20 cellular contexts compared by ENCODE assay signal in genomic region chr17:66241839-66242238, GRCh38. TPM values are rescaled to one million over a fixed set of nuclear protein-coding genes. Genes with fewer than 3 reads are reported as not detected.
A peak's percentile ranks its signal among the peaks of the same experiment; 100 is the strongest.
DNase-seq lines count a peak whose midpoint lies in the region; ATAC-seq, FAIRE-seq and TF ChIP-seq lines count a peak whose summit lies in the region.
"Had no signal": no experiment of that assay in that cellular context is flagged by ENCODE, and none has a peak within 500 bp of the region (broad histone marks: within the 10 kb centered on the region; RNA-seq: fewer than 3 reads in every experiment).

No MANE protein-coding gene starts in this region.

- in situ Hi-C loops in IMR-90 (cut with MboI; ENCODE audit: low sequenced_read_pairs) = no loop called here

- no peak overlapping the region; a peak in 1 of 4 replicates for H4K8ac ChIP-seq in IMR-90 (ENCODE audit: low read depth in 2 of 2, low read length in 2 of 2)

- TF ChIP-seq CTCF in IMR-90 (conservative IDR thresholded peaks at IDR 0.05; ENCODE audit: low read depth, low read length) (no peak), endothelial cell of umbilical vein (IDR thresholded peaks at IDR 0.05; ENCODE audit: extremely low read depth in 1 of 2, insufficient read depth in 1 of 2, low read depth in 1 of 2, low read length in 2 of 2) (no peak), parathyroid adenoma (IDR thresholded peaks at IDR 0.05) (no peak)

- POLR2A ChIA-PET in IMR-90 (lab: Charles Lee; ENCODE audit: unreplicated experiment) (no interaction called here), endothelial cell of umbilical vein (lab: Charles Lee) (interaction anchor here (0.6 kb wide), 1 partner anchor 374 kb away, joined by 3 read pairs; no protein-coding TSS in a partner anchor)

- ATAC-seq in IMR-90 (ENCODE audit: low read depth) (no peak), T-helper 17 cell (no peak)

- peak overlapping the region; percentile 80 for H2AK5ac ChIP-seq in IMR-90 (ENCODE audit: low read depth, low read length)

- H2BK20ac ChIP-seq in IMR-90 (ENCODE audit: low read depth, low read length) = peak overlapping the region; percentile 21; the same call in 1 of the 2 replicates

- H3K79me1 ChIP-seq in IMR-90 (ENCODE audit: low read depth in 1 of 2, low read length in 2 of 2) = no peaks in the 10 kb centered on the region

- no peak overlapping the region for H2AFZ ChIP-seq in IMR-90 (replicated peaks; ENCODE audit: low read length, poor library complexity)
- peak overlapping the region; percentile 85 for H2AFZ ChIP-seq in endothelial cell of umbilical vein (ENCODE audit: low read depth, low read length)
- H2AFZ ChIP-seq in parathyroid adenoma = peak overlapping the region; percentile 55

- H2AK9ac ChIP-seq in IMR-90 (replicated peaks; ENCODE audit: low read depth, low read length, poor library complexity) = no peak overlapping the region

- H3K4me1 Mint-ChIP-seq in T-helper 17 cell = peaks cover 10% of the 10 kb centered on the region

- H3K23ac ChIP-seq in IMR-90 (ENCODE audit: low read depth, low read length) = no peak overlapping the region

- H3K4me2 ChIP-seq in IMR-90 (ENCODE audit: low read depth, low read length) (no peak overlapping the region), endothelial cell of umbilical vein (ENCODE audit: insufficient read depth, low read length) (no peak overlapping the region), parathyroid adenoma (ENCODE audit: low read length) (no peak overlapping the region)

- H3K27ac ChIP-seq in IMR-90 (ENCODE audit: insufficient read depth, low read length) = no peak overlapping the region
- no peak overlapping the region for H3K27ac ChIP-seq in endothelial cell of umbilical vein (ENCODE audit: insufficient read depth, low read depth, low read length)
- H3K27ac ChIP-seq in parathyroid adenoma = no peak overlapping the region

- H2BK15ac ChIP-seq in IMR-90 (ENCODE audit: low read depth, low read length) = peak overlapping the region; percentile 42; the same call in 1 of the 3 replicates

- H3K9me3 ChIP-seq in IMR-90 (ENCODE audit: control insufficient read depth, insufficient read depth, low read length) = no peaks in the 10 kb centered on the region
- H3K9me3 ChIP-seq in T-helper 17 cell (ENCODE audit: control insufficient read depth, low read length, poor library complexity, severe bottlenecking) = no peaks in the 10 kb centered on the region
- H3K9me3 ChIP-seq in endothelial cell of umbilical vein (replicated peaks; ENCODE audit: control insufficient read depth, insufficient read depth, low read length) = no peaks in the 10 kb centered on the region
- no peaks in the 10 kb centered on the region for H3K9me3 ChIP-seq in parathyroid adenoma (ENCODE audit: control insufficient read depth, low read length)

- H3K27me3 ChIP-seq in IMR-90 (ENCODE audit: control insufficient read depth, insufficient read depth, low read length) (no peaks in the 10 kb centered on the region), endothelial cell of umbilical vein (ENCODE audit: control insufficient read depth in 2 of 2, insufficient read depth in 2 of 2, low read length in 2 of 2) (no peaks in the 10 kb centered on the region), parathyroid adenoma (ENCODE audit: control insufficient read depth, insufficient read depth, low read length) (no peaks in the 10 kb centered on the region)

- H3K36me3 ChIP-seq in IMR-90 (ENCODE audit: control insufficient read depth, insufficient read depth, low read length) = no peaks in the 10 kb centered on the region
- H3K36me3 ChIP-seq in endothelial cell of umbilical vein (ENCODE audit: control insufficient read depth in 2 of 2, extremely low read depth in 1 of 2, insufficient read depth in 2 of 2, low read length in 2 of 2) = no peaks in the 10 kb centered on the region
- no peaks in the 10 kb centered on the region for H3K36me3 ChIP-seq in parathyroid adenoma (ENCODE audit: control insufficient read depth, insufficient read depth, low read length)

- peak overlapping the region; percentile 34 for H3K27ac Mint-ChIP-seq in T-helper 17 cell

- H3K4me1 ChIP-seq in IMR-90 (ENCODE audit: control insufficient read depth, insufficient read depth, low read length) = no peaks in the 10 kb centered on the region
- peaks cover 19% of the 10 kb centered on the region for H3K4me1 ChIP-seq in endothelial cell of umbilical vein (ENCODE audit: control insufficient read depth, extremely low read depth, insufficient read depth, low read length)
- H3K4me1 ChIP-seq in parathyroid adenoma = peaks cover 2% of the 10 kb centered on the region

- no peak for FAIRE-seq in endothelial cell of umbilical vein (lab: Jason Lieb, UNC)
- FAIRE-seq: G401.6, GM12892 had no signal

- DNase-seq in IMR-90 (no peak), T-helper 17 cell (no peak), endothelial cell of umbilical vein (ENCODE audit: low read depth, low spot score) (no peak), DMS79 (lab: John Stamatoyannopoulos, UW) (no peak), NOMO-1 treated with DMSO at 0.1 percent for 48 hours (lab: John Stamatoyannopoulos, UW; ENCODE audit: unreplicated experiment) (no peak), amniotic stem cell (lab: John Stamatoyannopoulos, UW) (no peak)
- DNase-seq: C1 segment of cervical spinal cord; Calu3; CD4-positive, alpha-beta memory T cell; COR-L47; DMS53; DND-41; GOT3; H7; HCEC 1CT had no signal

- dilution Hi-C loops in IMR-90 (cut with HindIII; ENCODE audit: low sequenced_read_pairs, unreplicated experiment) (no loop called here), endothelial cell of umbilical vein (cut with MboI; ENCODE audit: extremely low pct_ligation_motif_present, low sequenced_read_pairs) (no loop called here)

- WGBS in IMR-90 (ENCODE audit: extremely low coverage in 2 of 2, insufficient read length in 1 of 2), 2 experiments = no CpG with 5 or more reads among the region's 1 CpG

- no peak overlapping the region for H3K4me3 Mint-ChIP-seq in T-helper 17 cell
- H3K4me3 Mint-ChIP-seq: CD4-positive, alpha-beta memory T cell had no signal

- CTCF ChIA-PET in IMR-90 (lab: Yijun Ruan, JAX) = no interaction called here
- CTCF ChIA-PET in endothelial cell of umbilical vein (lab: Charles Lee) = interaction anchor here (0.7 to 0.9 kb wide), 2 partner anchors 69 to 432 kb away, joined by 3 read pairs; no protein-coding TSS in a partner anchor

- no TSS peak for BruUV-seq in IMR-90 (replicated peaks; lab: Mats Ljungman, UMichigan)
- no TSS peak for BruUV-seq in endothelial cell of umbilical vein (replicated peaks; lab: Mats Ljungman, UMichigan)

- peak overlapping the region; percentile 54 for H2BK120ac ChIP-seq in IMR-90 (ENCODE audit: low read depth, low read length)

- no peaks in the 10 kb centered on the region for H3K36me3 Mint-ChIP-seq in T-helper 17 cell (ENCODE audit: low read depth)
- H3K36me3 Mint-ChIP-seq: CD4-positive, alpha-beta memory T cell had no signal

- TF ChIP-seq RAD21 in IMR-90 (IDR thresholded peaks at IDR 0.05; ENCODE audit: low read length) = no peak

- no peak overlapping the region for H4K91ac ChIP-seq in IMR-90 (ENCODE audit: insufficient read depth, low read depth, low read length)

- H4K20me1 ChIP-seq in IMR-90 (ENCODE audit: insufficient read depth, low read length) (no peaks in the 10 kb centered on the region), endothelial cell of umbilical vein (replicated peaks; ENCODE audit: control insufficient read depth, extremely low read depth, insufficient read depth, low read length) (no peaks in the 10 kb centered on the region)

- H4K5ac ChIP-seq in IMR-90 (ENCODE audit: low read depth, low read length) = no peak overlapping the region

- TF ChIP-seq POLR2A in IMR-90 (IDR thresholded peaks at IDR 0.05; ENCODE audit: low read depth, low read length) (no peak), endothelial cell of umbilical vein (IDR thresholded peaks at IDR 0.05; ENCODE audit: low read depth, low read length) (no peak)

- no peak overlapping the region for H3K9ac ChIP-seq in IMR-90 (ENCODE audit: low read depth, low read length)
- no peak overlapping the region for H3K9ac ChIP-seq in endothelial cell of umbilical vein (replicated peaks; ENCODE audit: extremely low read depth, insufficient read depth, low read length)
- H3K9ac ChIP-seq in parathyroid adenoma = no peak overlapping the region

- peak overlapping the region; percentile 44 for H3K4ac ChIP-seq in IMR-90 (ENCODE audit: low read depth, low read length)

- H3K79me2 ChIP-seq in endothelial cell of umbilical vein (ENCODE audit: control insufficient read depth, insufficient read depth, low read length) = no peaks in the 10 kb centered on the region
- H3K79me2 ChIP-seq in parathyroid adenoma = no peaks in the 10 kb centered on the region

- H3K27me3 Mint-ChIP-seq in T-helper 17 cell = no peaks in the 10 kb centered on the region
- H3K27me3 Mint-ChIP-seq: CD4-positive, alpha-beta memory T cell had no signal

- H2BK5ac ChIP-seq in IMR-90 (ENCODE audit: low read depth, low read length, poor library complexity, severe bottlenecking) = no peak overlapping the region

- H3K56ac ChIP-seq in IMR-90 (ENCODE audit: extremely low read depth, insufficient read depth, low read length) = no peak overlapping the region

- no peak overlapping the region for H3K4me3 ChIP-seq in IMR-90 (ENCODE audit: insufficient read depth, low read depth, low read length)
- no peak overlapping the region for H3K4me3 ChIP-seq in endothelial cell of umbilical vein (replicated peaks in 1 of 3; ENCODE audit: insufficient read depth in 1 of 3, low read depth in 1 of 3, low read length in 3 of 3)
- no peak overlapping the region for H3K4me3 ChIP-seq in parathyroid adenoma (ENCODE audit: low read depth, low read length)

- H3K9me1 ChIP-seq in IMR-90 (ENCODE audit: insufficient read depth, low read length) (peaks cover 3% of the 10 kb centered on the region; the same call in 1 of the 2 replicates), endothelial cell of umbilical vein (replicated peaks; ENCODE audit: control insufficient read depth, extremely low read depth, insufficient read depth, low read length) (peaks cover 2% of the 10 kb centered on the region)

- intact Hi-C loops in IMR-90 (cut with micrococcal nuclease) = no loop called here
- intact Hi-C loops in endothelial cell of umbilical vein (cut with micrococcal nuclease) = no loop called here

- H3K18ac ChIP-seq in IMR-90 (ENCODE audit: low read depth, low read length) = no peak overlapping the region

- H3K14ac ChIP-seq in IMR-90 (replicated peaks; ENCODE audit: low read depth, low read length) = peak overlapping the region; percentile 12; the same call in 1 of the 2 replicates

RNA-seq across cellular contexts. Expression of gene APOH, which starts 12.6 kb away (rescaled TPM):
- total RNA-seq in IMR-90 (2012; rRNA removed) (not detected in 2 replicates), T-helper 17 cell (not detected), endothelial cell of umbilical vein (not detected in 2 replicates)
- polyA plus RNA-seq in IMR-90 (2012; rRNA removed) (not detected in 2 replicates), endothelial cell of umbilical vein (not detected in 2 replicates)
- polyA plus RNA-seq in IMR-90 (2012; cell fraction: cytosol; rRNA removed) = not detected in 2 replicates
- polyA plus RNA-seq in IMR-90 (2012; cell fraction: nucleus; rRNA removed; ENCODE audit: low replicate concordance) = 0.14 TPM in 1 of 2 replicates, not detected in the other
- not detected in 2 replicates for polyA plus RNA-seq in endothelial cell of umbilical vein (2011; cell fraction: cytosol; rRNA removed)
- 0.15 TPM in 1 of 2 replicates, not detected in the other for polyA plus RNA-seq in endothelial cell of umbilical vein (2011; cell fraction: nucleus; rRNA removed)
- polyA plus RNA-seq in endothelial cell of umbilical vein (2012) = 0.46 TPM in 1 of 2 replicates, not detected in the other
- 0.27 TPM in 1 of 2 replicates, not detected in the other for polyA minus RNA-seq in endothelial cell of umbilical vein
- not detected for polyA minus RNA-seq in endothelial cell of umbilical vein (2011; cell fraction: cytosol; rRNA and poly(A)+ RNA removed)
- polyA minus RNA-seq in endothelial cell of umbilical vein (2011; cell fraction: nucleus; rRNA and poly(A)+ RNA removed) = not detected in 2 replicates
- total RNA-seq: A172; Calu3; CD4-positive, alpha-beta memory T cell; H7 had no signal
- polyA plus RNA-seq: BJ had no signal

RNA-seq across cellular contexts. Expression of gene CEP112, which starts 49.9 kb away (rescaled TPM):
- total RNA-seq in IMR-90 (2012; rRNA removed) (3.6 and 5.6 TPM in 2 replicates), T-helper 17 cell (1 to 10 TPM; 4.3 to 6.9 TPM), endothelial cell of umbilical vein (21.3 and 25.3 TPM in 2 replicates)
- polyA plus RNA-seq in IMR-90 (2012; rRNA removed) (2.5 and 3.0 TPM in 2 replicates), endothelial cell of umbilical vein (1.4 and 1.5 TPM in 2 replicates)
- 0.45 and 2.4 TPM in 2 replicates for polyA plus RNA-seq in IMR-90 (2012; cell fraction: cytosol; rRNA removed)
- 0.27 and 1.8 TPM in 2 replicates for polyA plus RNA-seq in IMR-90 (2012; cell fraction: nucleus; rRNA removed; ENCODE audit: low replicate concordance)
- polyA plus RNA-seq in endothelial cell of umbilical vein (2011; cell fraction: cytosol; rRNA removed) = 5.6 and 10.3 TPM in 2 replicates
- polyA plus RNA-seq in endothelial cell of umbilical vein (2011; cell fraction: nucleus; rRNA removed) = 8.6 and 9.7 TPM in 2 replicates
- 8.9 and 9.4 TPM in 2 replicates for polyA plus RNA-seq in endothelial cell of umbilical vein (2012)
- polyA minus RNA-seq in endothelial cell of umbilical vein = 6.4 and 10.6 TPM in 2 replicates
- 0.51 TPM for polyA minus RNA-seq in endothelial cell of umbilical vein (2011; cell fraction: cytosol; rRNA and poly(A)+ RNA removed)
- polyA minus RNA-seq in endothelial cell of umbilical vein (2011; cell fraction: nucleus; rRNA and poly(A)+ RNA removed) = 25.7 and 31.2 TPM in 2 replicates
